Comparison of ENCODE assay signal across 17 cellular contexts in genomic region chr17:32514587-32514986, GRCh38. TPM values are rescaled to one million over a fixed set of nuclear protein-coding genes. Genes with fewer than 3 reads are reported as not detected.
DNase-seq lines count a peak whose midpoint lies in the region; ATAC-seq, FAIRE-seq and TF ChIP-seq lines count a peak whose summit lies in the region.
"Had no signal": no experiment of that assay in that cellular context is flagged by ENCODE, and none has a peak within 500 bp of the region (broad histone marks: within the 10 kb centered on the region; RNA-seq: fewer than 3 reads in every experiment).

No MANE protein-coding gene starts in this region.

- no peak for FAIRE-seq in HepG2 (lab: Jason Lieb, UNC)
- FAIRE-seq: G401.6, K562 had no signal

- H3K27ac ChIP-seq in HepG2 (ENCODE audit: extremely low read length, insufficient read depth, low read length) (no peak overlapping the region), right lobe of liver (no peak overlapping the region), OCI-LY3 (ENCODE audit: low read length) (peak overlapping the region; percentile 85; the same call in 1 of the 2 replicates)
- H3K27ac ChIP-seq: GM23248, SK-N-MC had no signal

- H3K4me2 ChIP-seq in HepG2 (ENCODE audit: low read depth, low read length) = no peak overlapping the region
- no peak overlapping the region for H3K4me2 ChIP-seq in OCI-LY3 (ENCODE audit: low read length)

- ATAC-seq in HepG2 = no peak
- ATAC-seq in right lobe of liver = no peak
- ATAC-seq: HCT116, K562 had no signal

- H3K27me3 ChIP-seq in HepG2 (ENCODE audit: control insufficient read depth in 1 of 2, insufficient read depth in 2 of 2, low read length in 2 of 2) (no peaks in the 10 kb centered on the region; a peak in 1 of 5 replicates), right lobe of liver (no peaks in the 10 kb centered on the region), OCI-LY3 (ENCODE audit: low read depth, low read length) (peaks cover 20% of the 10 kb centered on the region)

- peaks cover 14% of the 10 kb centered on the region for H3K4me1 ChIP-seq in HepG2 (ENCODE audit: insufficient read depth, low read length)
- H3K4me1 ChIP-seq in right lobe of liver = peaks cover 0 to under 1% (median 0%) of the 10 kb centered on the region in 4 donors
- peaks cover 42% of the 10 kb centered on the region for H3K4me1 ChIP-seq in OCI-LY3 (ENCODE audit: low read length)

- TF ChIP-seq RAD21 in HepG2 (CRISPR knock-in tag; IDR thresholded peaks at IDR 0.05) = no peak

- no peaks in the 10 kb centered on the region for H4K20me1 ChIP-seq in HepG2 (ENCODE audit: insufficient read depth, low read length)
- peaks cover 35% of the 10 kb centered on the region for H4K20me1 ChIP-seq in OCI-LY3 (ENCODE audit: insufficient read depth, low read length)

- no peak overlapping the region for H3K4me3 ChIP-seq in HepG2 (replicated peaks in 1 of 3; ENCODE audit: insufficient read depth in 1 of 3, low read depth in 2 of 3, low read length in 3 of 3)
- no peak overlapping the region for H3K4me3 ChIP-seq in right lobe of liver
- no peak overlapping the region for H3K4me3 ChIP-seq in OCI-LY3 (ENCODE audit: low read length)
- H3K4me3 ChIP-seq: GM23248, K562, SK-N-MC had no signal

- POLR2A ChIA-PET in HepG2 (lab: Yijun Ruan, JAX) = no interaction called here

- BruUV-seq in HepG2 (replicated peaks; lab: Mats Ljungman, UMichigan) = no TSS peak

- no peak overlapping the region for H2AFZ ChIP-seq in HepG2 (ENCODE audit: low read length)
- no peak overlapping the region for H2AFZ ChIP-seq in OCI-LY3 (ENCODE audit: low read depth, low read length)
- H2AFZ ChIP-seq: GM23248 had no signal

- DNase-seq in HepG2 (ENCODE audit: low spot score) (no peak), right lobe of liver (no peak), inferior parietal cortex (ENCODE audit: extremely low spot score) (peak; percentile 23), KBM-7 (no peak), activated gamma-delta T cell treated with Interleukin-2 at 50 U/mL for 16 hours (no peak)
- no peak for DNase-seq in stimulated activated CD4-positive, alpha-beta T cell treated with anti-CD3 and anti-CD28 coated beads, Interleukin-2, amount 100 ng/mL, for 24 hours
- DNase-seq: COR-L47, GM23248, NCI-H1105 treated with DMSO at 0.1 percent for 48 hours, NCI-H1694 treated with DMSO at 0.1 percent for 48 hours, NCI-H774, SHP77 had no signal

- no peak overlapping the region for H3K9ac ChIP-seq in HepG2 (ENCODE audit: insufficient read depth, low read depth, low read length)
- H3K9ac ChIP-seq in OCI-LY3 (ENCODE audit: low read length) = no peak overlapping the region
- H3K9ac ChIP-seq: GM23248 had no signal

- intact Hi-C loops in HepG2 (cut with micrococcal nuclease; ENCODE audit: unreplicated experiment) (no loop called here), right lobe of liver (cut with DNase I) (no loop called here)

- H3K9me3 ChIP-seq in HepG2 (ENCODE audit: low read length) (no peaks in the 10 kb centered on the region), right lobe of liver (no peaks in the 10 kb centered on the region), OCI-LY3 (ENCODE audit: insufficient read depth, low read length) (no peaks in the 10 kb centered on the region)

- TF ChIP-seq CTCF in HepG2 (CRISPR knock-in tag; IDR thresholded peaks at IDR 0.05) = no peak
- no peak for TF ChIP-seq CTCF in right lobe of liver (IDR thresholded peaks at IDR 0.05)
- no peak for TF ChIP-seq CTCF in OCI-LY3 (IDR thresholded peaks at IDR 0.05; ENCODE audit: low read depth, low read length)

- no peaks in the 10 kb centered on the region for H3K79me2 ChIP-seq in HepG2 (ENCODE audit: insufficient read depth, low read length)
- H3K79me2 ChIP-seq in OCI-LY3 (ENCODE audit: low read length) = no peaks in the 10 kb centered on the region

- TF ChIP-seq POLR2A in HepG2 (IDR thresholded peaks at IDR 0.05; ENCODE audit: insufficient read depth in 1 of 2, low read depth in 2 of 2, low read length in 2 of 2) (no peak), right lobe of liver (IDR thresholded peaks at IDR 0.05) (no peak)

- no peaks in the 10 kb centered on the region for H3K36me3 ChIP-seq in HepG2 (replicated peaks in 1 of 2; ENCODE audit: control insufficient read depth in 1 of 2, insufficient read depth in 2 of 2, low read length in 2 of 2)
- no peaks in the 10 kb centered on the region for H3K36me3 ChIP-seq in right lobe of liver
- H3K36me3 ChIP-seq in OCI-LY3 (replicated peaks; ENCODE audit: low read depth, low read length) = peaks cover 5% of the 10 kb centered on the region

- TF ChIP-seq EP300 in HepG2 (IDR thresholded peaks at IDR 0.05; ENCODE audit: low read depth in 2 of 2, low read length in 2 of 2) (no peak), HepG2 (CRISPR knock-in tag; IDR thresholded peaks at IDR 0.05; ENCODE audit: borderline replicate concordance) (no peak)

- 54% methylated on average over 5 of the region's 5 CpGs for WGBS in HepG2 (ENCODE audit: low lambda C conversion rate)
- WGBS in right lobe of liver (ENCODE audit: insufficient coverage, low coverage, low lambda C conversion rate, missing lambda C conversion rate) = 77% methylated on average over 5 of the region's 5 CpGs

- CTCF ChIA-PET in HepG2 (lab: Yijun Ruan, JAX; ENCODE audit: low intra/inter-chr PET ratio, low total read pairs) = no interaction called here

- in situ Hi-C loops in HepG2 (cut with HindIII; ENCODE audit: extremely low pct_ligation_motif_present, low pct_unique_long_range_greater_than_20kb) = no loop called here
- in situ Hi-C loops in KBM-7 (cut with MboI; ENCODE audit: low pct_unique_long_range_greater_than_20kb, low sequenced_read_pairs) = no loop called here

TF ChIP-seq in HepG2, 621 proteins besides CTCF, POLR2A, EP300 and RAD21 (continues in another document):
- TF ChIP-seq AKNA (CRISPR knock-in tag; IDR thresholded peaks at IDR 0.05; ENCODE audit: borderline replicate concordance) (no peak), ZNF367 (CRISPR knock-in tag; IDR thresholded peaks at IDR 0.05; ENCODE audit: borderline replicate concordance) (no peak), KLF11 (CRISPR knock-in tag; IDR thresholded peaks at IDR 0.05) (no peak), BRCA1 (CRISPR knock-in tag; IDR thresholded peaks at IDR 0.05) (no peak), FOXJ3 (CRISPR knock-in tag; IDR thresholded peaks at IDR 0.05; ENCODE audit: borderline replicate concordance) (no peak), BCL6 (CRISPR knock-in tag; IDR thresholded peaks at IDR 0.05) (peak; percentile 94)

RNA-seq across cellular contexts. Expression of gene CDK5R1, which starts 27.8 kb away (rescaled TPM):
- total RNA-seq in HepG2 (2016; rRNA removed; fragmentation: Illumina TruSeq; extraction: Trizol) (2.5 and 3.9 TPM in 2 replicates), right lobe of liver (under 1 TPM; 0.37 to 0.90 (median 0.48) TPM)
- total RNA-seq in HepG2 (2016; cell fraction: cytosol; rRNA removed; fragmentation: Illumina TruSeq; extraction: Trizol; ENCODE audit: low read depth) = 0.71 TPM in 2 replicates
- 2.2 and 3.5 TPM in 2 replicates for total RNA-seq in HepG2 (2016; cell fraction: insoluble cytoplasmic fraction; rRNA removed; fragmentation: Illumina TruSeq; extraction: Trizol)
- 2.5 and 3.2 TPM in 2 replicates for total RNA-seq in HepG2 (2016; cell fraction: membrane; rRNA removed; fragmentation: Illumina TruSeq; extraction: Trizol)
- 4.4 and 5.2 TPM in 2 replicates for total RNA-seq in HepG2 (2016; cell fraction: nucleus; rRNA removed; fragmentation: Illumina TruSeq; extraction: Trizol)
- 1.1 and 1.4 TPM in 2 replicates for polyA plus RNA-seq in HepG2 (2011; rRNA removed)
- polyA plus RNA-seq in HepG2 (2011; cell fraction: cytosol; rRNA removed) = 1.0 and 1.1 TPM in 2 replicates
- polyA plus RNA-seq in HepG2 (2011; cell fraction: nucleus; rRNA removed) = 3.4 and 3.9 TPM in 2 replicates
- 2.0 and 2.1 TPM in 2 replicates for polyA plus RNA-seq in HepG2 (2012)
- 0.42 and 0.75 TPM in 2 replicates for polyA plus RNA-seq in HepG2 (2016; cell fraction: cytosol; fragmentation: Illumina TruSeq; extraction: Trizol; ENCODE audit: low read depth)
- 2.5 and 3.0 TPM in 2 replicates for polyA plus RNA-seq in HepG2 (2016; cell fraction: insoluble cytoplasmic fraction; fragmentation: Illumina TruSeq; extraction: Trizol; ENCODE audit: low read depth)
- 1.6 and 1.9 TPM in 2 replicates for polyA plus RNA-seq in HepG2 (2016; cell fraction: membrane; fragmentation: Illumina TruSeq; extraction: Trizol; ENCODE audit: low read depth)
- polyA plus RNA-seq in HepG2 (2016; cell fraction: nucleus; fragmentation: Illumina TruSeq; extraction: Trizol; ENCODE audit: insufficient read depth, low read depth) = 8.0 and 8.4 TPM in 2 replicates
- polyA minus RNA-seq in HepG2 (2011; rRNA and poly(A)+ RNA removed; ENCODE audit: low replicate concordance) = 0.37 and 4.7 TPM in 2 replicates
- polyA minus RNA-seq in HepG2 (2011; cell fraction: cytosol; rRNA and poly(A)+ RNA removed) = 1.1 and 1.7 TPM in 2 replicates
- 2.4 and 2.6 TPM in 2 replicates for polyA minus RNA-seq in HepG2 (2011; cell fraction: nucleus; rRNA and poly(A)+ RNA removed)
